Comparison of ENCODE assay signal across 1 cellular context in the genomic region with DNA sequence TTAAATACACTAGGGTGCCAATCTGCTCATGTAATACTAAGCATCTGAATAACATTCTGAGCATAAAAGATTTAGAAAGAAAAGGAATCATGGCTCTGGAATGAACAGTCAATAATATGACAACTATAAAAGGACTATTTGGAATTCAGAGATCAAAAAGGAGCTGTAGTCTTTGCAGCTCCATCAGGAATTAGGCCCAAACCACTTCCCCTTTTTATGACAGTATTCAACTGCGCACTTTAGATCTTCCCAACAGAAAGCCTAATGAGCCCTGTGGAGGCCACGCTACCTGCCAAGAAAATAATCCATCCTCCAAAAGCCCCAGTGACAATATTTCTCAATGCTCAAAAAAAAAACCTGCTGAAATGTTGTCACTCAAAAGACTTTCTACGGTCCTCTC.
TF ChIP-seq lines count a peak whose summit lies in the region.

No MANE protein-coding gene starts in this region.

TF ChIP-seq in WTC11, 78 proteins besides CTCF, POLR2A, EP300 and RAD21:
- TF ChIP-seq, protein P1, sequence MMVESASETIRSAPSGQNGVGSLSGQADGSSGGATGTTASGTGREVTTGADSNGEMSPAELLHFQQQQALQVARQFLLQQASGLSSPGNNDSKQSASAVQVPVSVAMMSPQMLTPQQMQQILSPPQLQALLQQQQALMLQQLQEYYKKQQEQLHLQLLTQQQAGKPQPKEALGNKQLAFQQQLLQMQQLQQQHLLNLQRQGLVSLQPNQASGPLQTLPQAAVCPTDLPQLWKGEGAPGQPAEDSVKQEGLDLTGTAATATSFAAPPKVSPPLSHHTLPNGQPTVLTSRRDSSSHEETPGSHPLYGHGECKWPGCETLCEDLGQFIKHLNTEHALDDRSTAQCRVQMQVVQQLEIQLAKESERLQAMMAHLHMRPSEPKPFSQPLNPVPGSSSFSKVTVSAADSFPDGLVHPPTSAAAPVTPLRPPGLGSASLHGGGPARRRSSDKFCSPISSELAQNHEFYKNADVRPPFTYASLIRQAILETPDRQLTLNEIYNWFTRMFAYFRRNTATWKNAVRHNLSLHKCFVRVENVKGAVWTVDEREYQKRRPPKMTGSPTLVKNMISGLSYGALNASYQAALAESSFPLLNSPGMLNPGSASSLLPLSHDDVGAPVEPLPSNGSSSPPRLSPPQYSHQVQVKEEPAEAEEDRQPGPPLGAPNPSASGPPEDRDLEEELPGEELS (CRISPR knock-in tag; IDR thresholded peaks at IDR 0.05) = no peak
- TF ChIP-seq ZNF416 (CRISPR knock-in tag; IDR thresholded peaks at IDR 0.05) = no peak
TF ChIP-seq in WTC11: peak in this region for 0.
